15 cellular contexts compared by ENCODE assay signal in the genomic region with DNA sequence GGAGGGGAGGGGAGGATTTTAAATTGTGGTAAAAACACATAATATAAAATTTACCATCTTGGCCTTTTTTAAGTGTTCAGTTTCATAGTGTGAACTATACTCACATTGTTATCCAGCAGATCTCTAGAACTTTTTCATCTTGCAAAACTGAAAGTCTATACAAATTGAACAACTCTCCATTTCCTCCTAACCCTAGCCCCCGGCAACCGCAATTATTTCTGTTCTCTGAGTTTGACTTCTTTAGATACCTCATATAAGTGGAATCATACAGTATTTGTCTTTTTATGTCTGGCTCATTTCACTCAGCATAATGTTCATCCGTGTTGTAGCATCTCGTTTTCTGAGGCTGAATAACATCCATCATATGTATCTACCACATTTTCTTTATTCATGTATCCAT. TPM values are rescaled to one million over a fixed set of nuclear protein-coding genes. Genes with fewer than 3 reads are reported as not detected.
DNase-seq lines count a peak whose midpoint lies in the region; ATAC-seq, FAIRE-seq and TF ChIP-seq lines count a peak whose summit lies in the region.
"Had no signal": no experiment of that assay in that cellular context is flagged by ENCODE, and none has a peak within 500 bp of the region (broad histone marks: within the 10 kb centered on the region; RNA-seq: fewer than 3 reads in every experiment).

No MANE protein-coding gene starts in this region.

- H3F3A ChIP-seq in Loucy (ENCODE audit: low read depth), result no peaks in the 10 kb centered on the region

- H3K4me1 ChIP-seq in Loucy (ENCODE audit: insufficient read depth, low read length, poor library complexity, severe bottlenecking) (no peaks in the 10 kb centered on the region), OCI-LY3 (ENCODE audit: low read length) (peaks cover 8% of the 10 kb centered on the region), GM12878 (ENCODE audit: control insufficient read depth, insufficient read depth, low read length) (no peaks in the 10 kb centered on the region)

- H3K4me2 ChIP-seq in Loucy (ENCODE audit: low read depth, low read length, poor library complexity, severe bottlenecking), result peak overlapping the region; percentile 16
- peak overlapping the region; percentile 50 for H3K4me2 ChIP-seq in OCI-LY3 (ENCODE audit: low read length)
- H3K4me2 ChIP-seq in GM12878 (ENCODE audit: control insufficient read depth, insufficient read depth), result no peak overlapping the region
- H3K4me2 ChIP-seq: GM23338 had no signal

- 71% methylated on average over 4 of the region's 4 CpGs for WGBS in GM12878 (ENCODE audit: insufficient coverage, insufficient replicate concordance, low lambda C conversion rate, missing lambda C conversion rate)

- H4K20me1 ChIP-seq in Loucy (ENCODE audit: insufficient read depth, low read length, poor library complexity, severe bottlenecking) (no peaks in the 10 kb centered on the region), OCI-LY3 (ENCODE audit: insufficient read depth, low read length) (no peaks in the 10 kb centered on the region), GM12878 (ENCODE audit: control insufficient read depth, insufficient read depth) (no peaks in the 10 kb centered on the region)
- H4K20me1 ChIP-seq: BLaER1 treated with 17β-estradiol and CSF1 and Interleukin-3, amounts not matched to agents 10 nM and 100 nM had no signal

- no peaks in the 10 kb centered on the region for H3K27me3 ChIP-seq in Loucy (ENCODE audit: insufficient read depth, low read length, poor library complexity, severe bottlenecking)
- peaks cover 44% of the 10 kb centered on the region for H3K27me3 ChIP-seq in OCI-LY3 (ENCODE audit: low read depth, low read length)
- H3K27me3 ChIP-seq in GM12878 (replicated peaks in 1 of 2; ENCODE audit: control insufficient read depth in 2 of 2, insufficient read depth in 2 of 2, low read length in 1 of 2), result no peaks in the 10 kb centered on the region
- no peaks in the 10 kb centered on the region for H3K27me3 ChIP-seq in CD4-positive, alpha-beta T cell (ENCODE audit: control insufficient read depth, insufficient read depth, low read length)
- H3K27me3 ChIP-seq: BLaER1 treated with 17β-estradiol and CSF1 and Interleukin-3, amounts not matched to agents 10 nM and 100 nM had no signal

- H3K4me3 Mint-ChIP-seq in activated CD4-positive, alpha-beta memory T cell treated with anti-CD3 and anti-CD28 coated beads for 36 hours, result no peak overlapping the region
- H3K4me3 Mint-ChIP-seq in activated CD4-positive, alpha-beta memory T cell treated with anti-CD3 and anti-CD28 coated beads, Interleukin-2, amount 10 ng/mL, durations not matched to agents 7 days and 5 days, result no peak overlapping the region
- H3K4me3 Mint-ChIP-seq in CD4-positive, alpha-beta T cell, result no peak overlapping the region
- H3K4me3 Mint-ChIP-seq: CD4-positive, CD25-positive, alpha-beta regulatory T cell; GM23338 had no signal

- H3K9me3 ChIP-seq in Loucy (ENCODE audit: insufficient read depth, low read depth, low read length), result no peaks in the 10 kb centered on the region
- no peaks in the 10 kb centered on the region for H3K9me3 ChIP-seq in OCI-LY3 (ENCODE audit: insufficient read depth, low read length)
- no peaks in the 10 kb centered on the region for H3K9me3 ChIP-seq in GM12878 (replicated peaks; ENCODE audit: control insufficient read depth, insufficient read depth, low read length)
- no peaks in the 10 kb centered on the region for H3K9me3 ChIP-seq in CD4-positive, alpha-beta T cell (ENCODE audit: control insufficient read depth, low read length)

- POLR2A ChIA-PET in activated CD4-positive, alpha-beta memory T cell treated with anti-CD3 and anti-CD28 coated beads for 36 hours (lab: Charles Lee), result no interaction called here
- POLR2A ChIA-PET in activated CD4-positive, alpha-beta memory T cell treated with anti-CD3 and anti-CD28 coated beads, Interleukin-2, amount 10 ng/mL, durations not matched to agents 7 days and 5 days (lab: Charles Lee), result no interaction called here
- POLR2A ChIA-PET in GM12878 (lab: Charles Lee), result no interaction called here
- POLR2A ChIA-PET in CD4-positive, alpha-beta T cell (lab: Charles Lee), result no interaction called here

- RAD21 ChIA-PET in GM12878 (lab: Charles Lee; ENCODE audit: unreplicated experiment), result no interaction called here

- peak; percentile 77 for FAIRE-seq in GM12878 (lab: Jason Lieb, UNC)
- FAIRE-seq: GM12891 had no signal

- ATAC-seq in GM12878, result no peak
- no peak for ATAC-seq in HG02571 (IDR thresholded peaks at IDR 0.05; ENCODE audit: unreplicated experiment)
- ATAC-seq in CD4-positive, alpha-beta T cell (ENCODE audit: poor library complexity), result no peak
- ATAC-seq: GM23338 had no signal

- H3K27me3 Mint-ChIP-seq in activated CD4-positive, alpha-beta memory T cell treated with anti-CD3 and anti-CD28 coated beads for 36 hours, result no peaks in the 10 kb centered on the region
- no peaks in the 10 kb centered on the region for H3K27me3 Mint-ChIP-seq in activated CD4-positive, alpha-beta memory T cell treated with anti-CD3 and anti-CD28 coated beads, Interleukin-2, amount 10 ng/mL, durations not matched to agents 7 days and 5 days
- H3K27me3 Mint-ChIP-seq in CD4-positive, alpha-beta T cell, result no peaks in the 10 kb centered on the region

- H3K79me2 ChIP-seq in Loucy (ENCODE audit: insufficient read depth, low read length) (no peaks in the 10 kb centered on the region), OCI-LY3 (ENCODE audit: low read length) (no peaks in the 10 kb centered on the region), GM12878 (ENCODE audit: control insufficient read depth, insufficient read depth, low read length) (no peaks in the 10 kb centered on the region)

- H3K27ac ChIP-seq in OCI-LY3 (ENCODE audit: low read length), result no peak overlapping the region
- H3K27ac ChIP-seq in GM12878 (ENCODE audit: control insufficient read depth, insufficient read depth), result no peak overlapping the region
- no peak overlapping the region for H3K27ac ChIP-seq in CD4-positive, alpha-beta T cell (ENCODE audit: low read depth, low read length)
- H3K27ac ChIP-seq: BLaER1 treated with 17β-estradiol and CSF1 and Interleukin-3, amounts not matched to agents 10 nM and 100 nM had no signal

- no peak overlapping the region for H3K27ac Mint-ChIP-seq in activated CD4-positive, alpha-beta memory T cell treated with anti-CD3 and anti-CD28 coated beads for 36 hours
- H3K27ac Mint-ChIP-seq in activated CD4-positive, alpha-beta memory T cell treated with anti-CD3 and anti-CD28 coated beads, Interleukin-2, amount 10 ng/mL, durations not matched to agents 7 days and 5 days, result no peak overlapping the region
- no peak overlapping the region for H3K27ac Mint-ChIP-seq in CD4-positive, alpha-beta T cell
- H3K27ac Mint-ChIP-seq: GM23338 had no signal

- H3K36me3 ChIP-seq in Loucy (ENCODE audit: insufficient read depth, low read length) (no peaks in the 10 kb centered on the region), OCI-LY3 (replicated peaks; ENCODE audit: low read depth, low read length) (no peaks in the 10 kb centered on the region), GM12878 (ENCODE audit: control insufficient read depth in 2 of 2, insufficient read depth in 2 of 2, low read length in 1 of 2) (no peaks in the 10 kb centered on the region)
- H3K36me3 ChIP-seq: BLaER1 treated with 17β-estradiol and CSF1 and Interleukin-3, amounts not matched to agents 10 nM and 100 nM had no signal

- no TSS peak for BruUV-seq in GM12878 (replicated peaks; lab: Mats Ljungman, UMichigan)

- SMC1A ChIA-PET in GM12878 (lab: Charles Lee; ENCODE audit: uncharacterized antibody, unreplicated experiment), result no interaction called here

- no peak for TF ChIP-seq RAD21 in GM12878 (IDR thresholded peaks at IDR 0.05; ENCODE audit: insufficient read depth, low read depth, low read length)

- in situ Hi-C loops in GM12878 (cut with MboI), result no loop called here

- TF ChIP-seq EP300 in GM12878 (IDR thresholded peaks at IDR 0.05; ENCODE audit: borderline replicate concordance in 1 of 2, control insufficient read depth in 1 of 2, low read depth in 2 of 2, low read length in 2 of 2), result no peak

- CTCF ChIA-PET in activated CD4-positive, alpha-beta memory T cell treated with anti-CD3 and anti-CD28 coated beads for 36 hours (lab: Charles Lee), result no interaction called here
- CTCF ChIA-PET in activated CD4-positive, alpha-beta memory T cell treated with anti-CD3 and anti-CD28 coated beads, Interleukin-2, amount 10 ng/mL, durations not matched to agents 7 days and 5 days (lab: Charles Lee), result no interaction called here
- CTCF ChIA-PET in GM12878 (lab: Yijun Ruan, JAX), result no interaction called here
- CTCF ChIA-PET in CD4-positive, alpha-beta T cell (lab: Charles Lee), result no interaction called here

- TF ChIP-seq CTCF in Loucy (conservative IDR thresholded peaks at IDR 0.05; ENCODE audit: low read length) (no peak), OCI-LY3 (IDR thresholded peaks at IDR 0.05; ENCODE audit: low read depth, low read length) (no peak), GM12878 (IDR thresholded peaks at IDR 0.05 in 2 of 3, conservative IDR thresholded peaks at IDR 0.05 in 1 of 3; ENCODE audit: control insufficient read depth in 2 of 3, extremely low read depth in 1 of 3, insufficient read depth in 1 of 3, low read depth in 3 of 3, low read length in 3 of 3) (no peak)
- no peak for TF ChIP-seq CTCF in CD4-positive, alpha-beta T cell (IDR thresholded peaks at IDR 0.05)

- intact Hi-C loops in activated CD4-positive, alpha-beta memory T cell treated with anti-CD3 and anti-CD28 coated beads for 36 hours (cut with micrococcal nuclease), result no loop called here
- intact Hi-C loops in GM12878 (cut with micrococcal nuclease; ENCODE audit: unreplicated experiment) (no loop called here), head of caudate nucleus (cut with DNase I) (no loop called here)
- intact Hi-C loops in CD4-positive, alpha-beta T cell (cut with DNase I, micrococcal nuclease), result no loop called here

- H2AFZ ChIP-seq in Loucy (ENCODE audit: low read length) (no peak overlapping the region), OCI-LY3 (ENCODE audit: low read depth, low read length) (no peak overlapping the region), GM12878 (ENCODE audit: control insufficient read depth, low read depth, low read length) (no peak overlapping the region)
- H2AFZ ChIP-seq: GM23338 had no signal

- H3K4me1 Mint-ChIP-seq in activated CD4-positive, alpha-beta memory T cell treated with anti-CD3 and anti-CD28 coated beads for 36 hours (ENCODE audit: low read depth), result peaks cover 4% of the 10 kb centered on the region
- peaks cover 3% of the 10 kb centered on the region for H3K4me1 Mint-ChIP-seq in activated CD4-positive, alpha-beta memory T cell treated with anti-CD3 and anti-CD28 coated beads, Interleukin-2, amount 10 ng/mL, durations not matched to agents 7 days and 5 days
- peaks cover 4% of the 10 kb centered on the region for H3K4me1 Mint-ChIP-seq in CD4-positive, alpha-beta T cell (ENCODE audit: low read depth)
- H3K4me1 Mint-ChIP-seq: GM23338 had no signal

- no peak for TF ChIP-seq POLR2A in GM12878 (IDR thresholded peaks at IDR 0.05; ENCODE audit: low read depth, low read length)

- H3K9me2 ChIP-seq in Loucy (replicated peaks; ENCODE audit: low read depth, low read length), result no peaks in the 10 kb centered on the region

- no peaks in the 10 kb centered on the region for H3K36me3 Mint-ChIP-seq in activated CD4-positive, alpha-beta memory T cell treated with anti-CD3 and anti-CD28 coated beads for 36 hours
- no peaks in the 10 kb centered on the region for H3K36me3 Mint-ChIP-seq in activated CD4-positive, alpha-beta memory T cell treated with anti-CD3 and anti-CD28 coated beads, Interleukin-2, amount 10 ng/mL, durations not matched to agents 7 days and 5 days (ENCODE audit: low read depth)
- H3K36me3 Mint-ChIP-seq in CD4-positive, alpha-beta T cell (ENCODE audit: low read depth), result no peaks in the 10 kb centered on the region
- H3K36me3 Mint-ChIP-seq: CD4-positive, CD25-positive, alpha-beta regulatory T cell had no signal

- DNase-seq in activated CD4-positive, alpha-beta memory T cell treated with anti-CD3 and anti-CD28 coated beads for 36 hours, result peak; percentile 20
- no peak for DNase-seq in activated CD4-positive, alpha-beta memory T cell treated with anti-CD3 and anti-CD28 coated beads, Interleukin-2, amount 10 ng/mL, durations not matched to agents 7 days and 5 days
- DNase-seq in GM12878 (ENCODE audit: low read depth, low spot score) (no peak), head of caudate nucleus (no peak)
- no peak for DNase-seq in CD4-positive, alpha-beta T cell
- DNase-seq: ACHN, DMS79, H7 had no signal

- H3K9me3 Mint-ChIP-seq in activated CD4-positive, alpha-beta memory T cell treated with anti-CD3 and anti-CD28 coated beads for 36 hours, result peaks cover 6% of the 10 kb centered on the region
- H3K9me3 Mint-ChIP-seq in activated CD4-positive, alpha-beta memory T cell treated with anti-CD3 and anti-CD28 coated beads, Interleukin-2, amount 10 ng/mL, durations not matched to agents 7 days and 5 days, result no peaks in the 10 kb centered on the region
- peaks cover 6% of the 10 kb centered on the region for H3K9me3 Mint-ChIP-seq in CD4-positive, alpha-beta T cell

- H3K4me3 ChIP-seq in Loucy (ENCODE audit: low read length, poor library complexity, severe bottlenecking) (no peak overlapping the region), OCI-LY3 (ENCODE audit: low read length) (no peak overlapping the region), GM12878 (no peak overlapping the region)
- H3K4me3 ChIP-seq: BLaER1 treated with 17β-estradiol and CSF1 and Interleukin-3, amounts not matched to agents 10 nM and 100 nM; GM23338 had no signal

- H3K9ac ChIP-seq in Loucy (ENCODE audit: low read depth, low read length, poor library complexity, severe bottlenecking) (no peak overlapping the region), OCI-LY3 (ENCODE audit: low read length) (no peak overlapping the region), GM12878 (ENCODE audit: control insufficient read depth, insufficient read depth, low read length) (no peak overlapping the region)
- H3K9ac ChIP-seq: BLaER1 treated with 17β-estradiol and CSF1 and Interleukin-3, amounts not matched to agents 10 nM and 100 nM had no signal

RNA-seq across cellular contexts. Expression of a gene that starts 30.0 kb away (rescaled TPM):
- total RNA-seq in activated CD4-positive, alpha-beta memory T cell treated with anti-CD3 and anti-CD28 coated beads for 36 hours, result 1 to 10 TPM; 8.8 to 9.7 TPM
- total RNA-seq in activated CD4-positive, alpha-beta memory T cell treated with anti-CD3 and anti-CD28 coated beads, Interleukin-2, amount 10 ng/mL, durations not matched to agents 7 days and 5 days, result 10 to 100 TPM; 12.5 to 13.6 TPM
- 58.3 and 67.0 TPM in 2 replicates for total RNA-seq in GM12878 (2013; cell fraction: nucleolus; rRNA removed)
- total RNA-seq in GM12878 (2014; rRNA removed), result 6.7 and 9.1 TPM in 2 replicates
- total RNA-seq in GM12878 (2014; rRNA removed; fragmentation: Illumina TruSeq; extraction: Trizol), result 5.9 and 7.3 TPM in 2 replicates
- total RNA-seq in GM12878 (2021), result 14.2 and 14.3 TPM in 2 replicates
- 6.1 TPM for polyA plus RNA-seq in GM12878 (2011; ENCODE audit: low read depth)
- polyA plus RNA-seq in GM12878 (2011; rRNA removed), result 7.2 and 8.2 TPM in 2 replicates
- polyA plus RNA-seq in GM12878 (2011; cell fraction: cytosol; rRNA removed), result 7.8 and 8.2 TPM in 2 replicates
- polyA plus RNA-seq in GM12878 (2011; cell fraction: nucleus; rRNA removed), result 19.9 and 25.3 TPM in 2 replicates
- polyA plus RNA-seq in GM12878 (2012), result 4.0 and 4.6 TPM in 2 replicates
- 9.4 and 10.4 TPM in 2 replicates for polyA plus RNA-seq in GM12878 (2014; fragmentation: Illumina TruSeq; extraction: Trizol)
- polyA plus RNA-seq in GM12878 (2014; fragmentation: Nextera tagmentation; extraction: Ambion mirVana), result 1 to 10 TPM; 2.1 to 4.0 TPM
- polyA plus RNA-seq in GM12878 (2014; rRNA removed), result 6.8 and 6.9 TPM in 2 replicates
- polyA plus RNA-seq in GM12878 (2016; fragmentation: Nextera tagmentation; extraction: Ambion mirVana), result 1 to 10 TPM; 7.8 to 8.5 TPM
- 17.8 and 18.6 TPM in 2 replicates for polyA minus RNA-seq in GM12878 (2011; rRNA and poly(A)+ RNA removed)
- 3.5 and 7.1 TPM in 2 replicates for polyA minus RNA-seq in GM12878 (2011; cell fraction: cytosol; rRNA and poly(A)+ RNA removed)
- polyA minus RNA-seq in GM12878 (2011; cell fraction: nucleus; rRNA and poly(A)+ RNA removed), result 17.4 and 32.3 TPM in 2 replicates
- total RNA-seq in CD4-positive, alpha-beta T cell, result 10 to 100 TPM; 18.0 to 19.4 TPM
